ENCODE assay signal across 12 cellular contexts in genomic region chr10:27794157-27794556, GRCh38. TPM values are rescaled to one million over a fixed set of nuclear protein-coding genes. Genes with fewer than 3 reads are reported as not detected.
DNase-seq lines count a peak whose midpoint lies in the region; ATAC-seq and TF ChIP-seq lines count a peak whose summit lies in the region.
"Had no signal": no experiment of that assay in that cellular context is flagged by ENCODE, and none has a peak within 500 bp of the region (broad histone marks: within the 10 kb centered on the region; RNA-seq: fewer than 3 reads in every experiment).

No MANE protein-coding gene starts in this region.

- H3K27me3 ChIP-seq in SK-N-SH (ENCODE audit: insufficient read depth): no peaks in the 10 kb centered on the region; the same call in 1 of the 2 replicates
- H3K27me3 ChIP-seq: uterus had no signal

- TF ChIP-seq CTCF in SK-N-SH (IDR thresholded peaks at IDR 0.05): peak; percentile 34; the same call in 1 of the 2 replicates
- TF ChIP-seq CTCF in NB4 (IDR thresholded peaks at IDR 0.05; ENCODE audit: low read depth, low read length): peak; percentile 14
- peak; percentile 45 for TF ChIP-seq CTCF in epithelial cell of proximal tubule (conservative IDR thresholded peaks at IDR 0.05; ENCODE audit: low read depth, low read length)

- no peaks in the 10 kb centered on the region for H4K20me1 ChIP-seq in SK-N-SH (ENCODE audit: insufficient read depth)

- no peak overlapping the region for H3K4me2 ChIP-seq in SK-N-SH
- H3K4me2 ChIP-seq: smooth muscle cell had no signal

- 0% methylated on average over 1 of the region's 1 CpG for WGBS in SK-N-SH (ENCODE audit: low lambda C conversion rate)

- H3K9me3 ChIP-seq in SK-N-SH: no peaks in the 10 kb centered on the region
- H3K9me3 ChIP-seq: uterus had no signal

- no peak overlapping the region for H3K27ac ChIP-seq in SK-N-SH (ENCODE audit: low read depth in 2 of 2, low read length in 1 of 2)
- H3K27ac ChIP-seq: uterus had no signal

- no peak overlapping the region for H2AFZ ChIP-seq in SK-N-SH (ENCODE audit: low read depth)

- H3K36me3 ChIP-seq in SK-N-SH (replicated peaks in 1 of 2; ENCODE audit: control insufficient read depth in 1 of 2, insufficient read depth in 2 of 2, low read length in 1 of 2): no peaks in the 10 kb centered on the region
- H3K36me3 ChIP-seq: uterus had no signal

- no peaks in the 10 kb centered on the region for H3K79me2 ChIP-seq in SK-N-SH (ENCODE audit: insufficient read depth)

- ATAC-seq in SK-N-SH treated with all-trans-retinoic acid at 6 μM for 48 hours (no peak), HG02852 (IDR thresholded peaks at IDR 0.05; ENCODE audit: unreplicated experiment) (no peak)

- no peak overlapping the region for H3K4me3 ChIP-seq in SK-N-SH (ENCODE audit: low read depth in 2 of 2, low read length in 1 of 2)
- H3K4me3 ChIP-seq in NB4 (ENCODE audit: low read depth, low read length): no peak overlapping the region
- no peak overlapping the region for H3K4me3 ChIP-seq in epithelial cell of proximal tubule (ENCODE audit: low read depth, low read length)
- H3K4me3 ChIP-seq: smooth muscle cell, uterus had no signal

- TF ChIP-seq EP300 in SK-N-SH (IDR thresholded peaks at IDR 0.05; ENCODE audit: borderline replicate concordance in 1 of 2, low read depth in 1 of 2, low read length in 1 of 2): no peak

- H3K9ac ChIP-seq in SK-N-SH: no peak overlapping the region

- no peak for TF ChIP-seq RAD21 in SK-N-SH (IDR thresholded peaks at IDR 0.05; ENCODE audit: low read length)

- DNase-seq in SK-N-SH: no peak
- peak; percentile 11 for DNase-seq in NB4 (ENCODE audit: low read depth)
- DNase-seq in epithelial cell of proximal tubule (ENCODE audit: low read depth): no peak
- DNase-seq in renal cortical epithelial cell (ENCODE audit: low read depth): peak; percentile 4
- no peak for DNase-seq in stimulated activated CD4-positive, alpha-beta T cell treated with anti-CD3 and anti-CD28 coated beads, Interleukin-2, amount 100 ng/mL, for 48 hours
- no peak for DNase-seq in HuH-7.5 (ENCODE audit: low spot score)
- DNase-seq: uterus had no signal

- H3F3A ChIP-seq in SK-N-SH (replicated peaks; ENCODE audit: insufficient read depth): no peaks in the 10 kb centered on the region

- no peaks in the 10 kb centered on the region for H3K9me2 ChIP-seq in SK-N-SH

- CTCF ChIA-PET in SK-N-SH (lab: Yijun Ruan, JAX): interaction anchor here (1.0 to 1.6 kb wide), 3 partner anchors 14 to 385 kb away, joined by 3 read pairs; no protein-coding TSS in a partner anchor

- no peaks in the 10 kb centered on the region for H3K4me1 ChIP-seq in SK-N-SH (ENCODE audit: control insufficient read depth in 1 of 2, insufficient read depth in 2 of 2, low read depth in 1 of 2, low read length in 1 of 2)
- H3K4me1 ChIP-seq: uterus had no signal

- POLR2A ChIA-PET in SK-N-SH (lab: Yijun Ruan, JAX): no interaction called here

- TF ChIP-seq POLR2A in NB4 (IDR thresholded peaks at IDR 0.05; ENCODE audit: extremely low read depth, insufficient read length): no peak

TF ChIP-seq in SK-N-SH, 30 proteins besides CTCF, POLR2A, EP300 and RAD21 (continues in another document):
- TF ChIP-seq JUND (IDR thresholded peaks at IDR 0.05): no peak
- no peak for TF ChIP-seq MEF2A (IDR thresholded peaks at IDR 0.05; ENCODE audit: borderline replicate concordance, low read depth)
- no peak for TF ChIP-seq IRF3 (IDR thresholded peaks at IDR 0.05; ENCODE audit: low read depth, low read length)
- no peak for TF ChIP-seq FOSL2 (IDR thresholded peaks at IDR 0.05; ENCODE audit: borderline replicate concordance, low read depth)
- TF ChIP-seq CHD2 (IDR thresholded peaks at IDR 0.05; ENCODE audit: low read length, partially characterized antibody): no peak
- TF ChIP-seq, protein P1, sequence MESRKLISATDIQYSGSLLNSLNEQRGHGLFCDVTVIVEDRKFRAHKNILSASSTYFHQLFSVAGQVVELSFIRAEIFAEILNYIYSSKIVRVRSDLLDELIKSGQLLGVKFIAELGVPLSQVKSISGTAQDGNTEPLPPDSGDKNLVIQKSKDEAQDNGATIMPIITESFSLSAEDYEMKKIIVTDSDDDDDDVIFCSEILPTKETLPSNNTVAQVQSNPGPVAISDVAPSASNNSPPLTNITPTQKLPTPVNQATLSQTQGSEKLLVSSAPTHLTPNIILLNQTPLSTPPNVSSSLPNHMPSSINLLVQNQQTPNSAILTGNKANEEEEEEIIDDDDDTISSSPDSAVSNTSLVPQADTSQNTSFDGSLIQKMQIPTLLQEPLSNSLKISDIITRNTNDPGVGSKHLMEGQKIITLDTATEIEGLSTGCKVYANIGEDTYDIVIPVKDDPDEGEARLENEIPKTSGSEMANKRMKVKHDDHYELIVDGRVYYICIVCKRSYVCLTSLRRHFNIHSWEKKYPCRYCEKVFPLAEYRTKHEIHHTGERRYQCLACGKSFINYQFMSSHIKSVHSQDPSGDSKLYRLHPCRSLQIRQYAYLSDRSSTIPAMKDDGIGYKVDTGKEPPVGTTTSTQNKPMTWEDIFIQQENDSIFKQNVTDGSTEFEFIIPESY (IDR thresholded peaks at IDR 0.05; ENCODE audit: borderline replicate concordance, low read depth): no peak
- TF ChIP-seq ELF1 (IDR thresholded peaks at IDR 0.05): no peak
- TF ChIP-seq PBX3 (IDR thresholded peaks at IDR 0.05): no peak
- no peak for TF ChIP-seq RCOR1 (IDR thresholded peaks at IDR 0.05; ENCODE audit: low read length)

TF ChIP-seq in SK-N-SH treated with all-trans-retinoic acid at 6 μM for 48 hours, 23 proteins besides CTCF, POLR2A, EP300 and RAD21 (continues in another document):
- TF ChIP-seq ZNF8 (CRISPR knock-in tag; IDR thresholded peaks at IDR 0.05) (no peak), BACH2 (CRISPR knock-in tag; IDR thresholded peaks at IDR 0.05; ENCODE audit: borderline replicate concordance) (no peak), ZNF565 (CRISPR knock-in tag; conservative IDR thresholded peaks at IDR 0.05; ENCODE audit: low read depth) (no peak), CSRNP3 (CRISPR knock-in tag; IDR thresholded peaks at IDR 0.05) (no peak), ISL1 (CRISPR knock-in tag; IDR thresholded peaks at IDR 0.05) (no peak), TCF4 (CRISPR knock-in tag; IDR thresholded peaks at IDR 0.05; ENCODE audit: borderline replicate concordance) (no peak), ZNF70 (CRISPR knock-in tag; IDR thresholded peaks at IDR 0.05) (no peak), CSDC2 (CRISPR knock-in tag; IDR thresholded peaks at IDR 0.05) (no peak), CREB5 (CRISPR knock-in tag; IDR thresholded peaks at IDR 0.05; ENCODE audit: low read depth) (no peak), ZFP30 (CRISPR knock-in tag; IDR thresholded peaks at IDR 0.05) (no peak), GLIS3 (CRISPR knock-in tag; IDR thresholded peaks at IDR 0.05) (no peak), PPARA (CRISPR knock-in tag; IDR thresholded peaks at IDR 0.05; ENCODE audit: borderline replicate concordance) (no peak)
- TF ChIP-seq, protein P2, sequence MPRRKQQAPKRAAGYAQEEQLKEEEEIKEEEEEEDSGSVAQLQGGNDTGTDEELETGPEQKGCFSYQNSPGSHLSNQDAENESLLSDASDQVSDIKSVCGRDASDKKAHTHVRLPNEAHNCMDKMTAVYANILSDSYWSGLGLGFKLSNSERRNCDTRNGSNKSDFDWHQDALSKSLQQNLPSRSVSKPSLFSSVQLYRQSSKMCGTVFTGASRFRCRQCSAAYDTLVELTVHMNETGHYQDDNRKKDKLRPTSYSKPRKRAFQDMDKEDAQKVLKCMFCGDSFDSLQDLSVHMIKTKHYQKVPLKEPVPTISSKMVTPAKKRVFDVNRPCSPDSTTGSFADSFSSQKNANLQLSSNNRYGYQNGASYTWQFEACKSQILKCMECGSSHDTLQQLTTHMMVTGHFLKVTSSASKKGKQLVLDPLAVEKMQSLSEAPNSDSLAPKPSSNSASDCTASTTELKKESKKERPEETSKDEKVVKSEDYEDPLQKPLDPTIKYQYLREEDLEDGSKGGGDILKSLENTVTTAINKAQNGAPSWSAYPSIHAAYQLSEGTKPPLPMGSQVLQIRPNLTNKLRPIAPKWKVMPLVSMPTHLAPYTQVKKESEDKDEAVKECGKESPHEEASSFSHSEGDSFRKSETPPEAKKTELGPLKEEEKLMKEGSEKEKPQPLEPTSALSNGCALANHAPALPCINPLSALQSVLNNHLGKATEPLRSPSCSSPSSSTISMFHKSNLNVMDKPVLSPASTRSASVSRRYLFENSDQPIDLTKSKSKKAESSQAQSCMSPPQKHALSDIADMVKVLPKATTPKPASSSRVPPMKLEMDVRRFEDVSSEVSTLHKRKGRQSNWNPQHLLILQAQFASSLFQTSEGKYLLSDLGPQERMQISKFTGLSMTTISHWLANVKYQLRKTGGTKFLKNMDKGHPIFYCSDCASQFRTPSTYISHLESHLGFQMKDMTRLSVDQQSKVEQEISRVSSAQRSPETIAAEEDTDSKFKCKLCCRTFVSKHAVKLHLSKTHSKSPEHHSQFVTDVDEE (CRISPR knock-in tag; IDR thresholded peaks at IDR 0.05): no peak

RNA-seq across cellular contexts. Expression of gene MKX, which starts 48.5 kb away (rescaled TPM):
- not detected in 2 replicates for polyA plus RNA-seq in SK-N-SH (2012; rRNA removed)
- polyA plus RNA-seq in SK-N-SH (2012; cell fraction: cytosol; rRNA removed): not detected in 2 replicates
- polyA plus RNA-seq in SK-N-SH (2012; cell fraction: nucleus; rRNA removed): not detected in 2 replicates
- total RNA-seq in epithelial cell of proximal tubule (0.06 and 0.07 TPM in 2 replicates), renal cortical epithelial cell (0.25 TPM in 1 of 2 replicates, not detected in the other)
- total RNA-seq: G401; T-helper 2 cell treated with Interferon-gamma antibody and Interleukin-4, amounts not matched to agents 100 ng/mL and 5 ng/mL, for 36 hours had no signal
- polyA plus RNA-seq: smooth muscle cell had no signal

Comparison
In these comparisons a context has a peak if more than half of its experiments do, and no peak if none do; other contexts are left out.
1. DNase-seq: peak in NB4 (single experiment) and renal cortical epithelial cell (single experiment); none in SK-N-SH (single experiment), epithelial cell of proximal tubule (single experiment), stimulated activated CD4-positive, alpha-beta T cell treated with anti-CD3 and anti-CD28 coated beads, Interleukin-2, amount 100 ng/mL, for 48 hours (0 of 2) and HuH-7.5 (single experiment).
2. Peak in every context shown above with its lines, with median percentiles within 50 percentile points of each other: CTCF ChIP-seq.